In the genomic region with DNA sequence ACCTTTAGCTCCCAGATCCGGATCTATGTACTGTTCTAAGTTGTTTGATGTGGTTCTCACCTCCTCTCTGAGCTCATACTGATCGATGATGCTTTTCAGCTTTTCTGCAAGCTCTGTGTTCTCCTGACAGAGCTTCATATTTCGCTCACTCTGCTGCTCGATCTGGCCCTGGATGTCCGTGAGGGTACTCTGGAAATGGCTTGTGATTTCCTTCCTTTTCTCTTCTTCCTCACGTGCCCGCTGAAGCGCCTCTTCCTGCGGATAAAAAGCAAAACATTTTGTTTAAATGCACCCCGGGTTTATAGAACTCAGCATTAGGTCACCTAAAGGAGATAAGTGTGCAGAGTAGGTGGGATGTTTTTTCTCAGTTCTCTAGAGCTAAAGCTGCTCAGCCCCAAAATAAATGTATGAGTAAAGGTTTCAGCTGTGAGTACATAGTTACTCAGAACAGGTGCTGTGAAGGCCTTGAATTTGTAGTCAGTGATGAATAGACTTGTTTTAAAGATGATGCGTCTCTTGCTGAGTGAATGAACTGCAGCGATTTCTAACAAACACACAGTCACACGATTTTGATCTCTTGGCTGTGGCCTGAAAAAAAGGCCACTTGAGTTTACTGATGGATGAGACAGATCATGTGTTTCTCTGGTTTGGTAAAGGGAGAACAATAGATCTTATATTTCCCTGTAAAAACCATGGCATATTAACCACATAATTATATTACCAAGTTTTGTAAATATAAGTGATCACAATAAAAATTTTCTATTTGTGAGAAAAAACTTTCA, we compare ENCODE assay signal across 8 cellular contexts. TPM values are rescaled to one million over a fixed set of nuclear protein-coding genes. Genes with fewer than 3 reads are reported as not detected.
DNase-seq lines count a peak whose midpoint lies in the region; ATAC-seq and TF ChIP-seq lines count a peak whose summit lies in the region.

No MANE protein-coding gene starts in this region.

- no peaks in the 10 kb centered on the region for H3K27me3 Mint-ChIP-seq in activated T-helper 17 cell treated with anti-CD3 and anti-CD28 coated beads, Interleukin-2, amount 50 U/mL, for 72 hours

- ATAC-seq in GM21381 (IDR thresholded peaks at IDR 0.05; ENCODE audit: unreplicated experiment), result peak; percentile 76
- peak; percentile 97 for ATAC-seq in activated T-helper 17 cell treated with anti-CD3 and anti-CD28 coated beads, Interleukin-2, amount 50 U/mL, for 72 hours (replicated peaks)
- ATAC-seq in right cardiac atrium, result no peak

- H3K9me3 Mint-ChIP-seq in activated T-helper 17 cell treated with anti-CD3 and anti-CD28 coated beads, Interleukin-2, amount 50 U/mL, for 72 hours, result peaks cover 4% of the 10 kb centered on the region

- no peaks in the 10 kb centered on the region for H3K9me3 ChIP-seq in right cardiac atrium (ENCODE audit: control insufficient read depth, low read length)

- 69% methylated on average over 13 of the region's 13 CpGs for WGBS in right cardiac atrium

- peaks cover 29% of the 10 kb centered on the region for H3K4me1 Mint-ChIP-seq in activated T-helper 17 cell treated with anti-CD3 and anti-CD28 coated beads, Interleukin-2, amount 50 U/mL, for 72 hours

- peak overlapping the region; percentile 96 for H3K27ac Mint-ChIP-seq in activated T-helper 17 cell treated with anti-CD3 and anti-CD28 coated beads, Interleukin-2, amount 50 U/mL, for 72 hours

- H3K27me3 ChIP-seq in right cardiac atrium (ENCODE audit: control insufficient read depth, insufficient read depth), result no peaks in the 10 kb centered on the region

- DNase-seq in GM10248 (ENCODE audit: extremely low spot score) (peak; percentile 46), HT1080 (ENCODE audit: low read depth) (peak; percentile 53), right cardiac atrium (no peak), KG1 (lab: John Stamatoyannopoulos, UW) (no peak), SIG-M5 treated with dmso at 0.1 percent for 504 hours (lab: John Stamatoyannopoulos, UW; ENCODE audit: unreplicated experiment) (no peak)
- peak; percentile 20 for DNase-seq in stimulated activated CD4-positive, alpha-beta T cell treated with anti-CD3 and anti-CD28 coated beads, Interleukin-4, amount 100 ng/mL, for 1 hour

- H3K36me3 Mint-ChIP-seq in activated T-helper 17 cell treated with anti-CD3 and anti-CD28 coated beads, Interleukin-2, amount 50 U/mL, for 72 hours (ENCODE audit: low read depth), result no peaks in the 10 kb centered on the region

- no peak for TF ChIP-seq CTCF in GM10248 (IDR thresholded peaks at IDR 0.05; ENCODE audit: control extremely low read depth, extremely low read depth, low read depth, missing control alignments)

- intact Hi-C loops in right cardiac atrium (cut with DNase I), result no loop called here

- CTCF ChIA-PET in GM10248 (lab: Yijun Ruan, JAX), result interaction anchor here (0.9 to 2.4 kb wide), 9 partner anchors 9 to 447 kb away, joined by 3 to 16 read pairs (median 4); partner anchors contain the start of gene TXLNB

- no peaks in the 10 kb centered on the region for H3K4me1 ChIP-seq in right cardiac atrium (ENCODE audit: control insufficient read depth, insufficient read depth, low read length)

- H3K4me3 Mint-ChIP-seq in activated T-helper 17 cell treated with anti-CD3 and anti-CD28 coated beads, Interleukin-2, amount 50 U/mL, for 72 hours, result peak overlapping the region; percentile 84

- POLR2A ChIA-PET in GM10248 (lab: Yijun Ruan, JAX), result no interaction called here

- H3K4me3 ChIP-seq in right cardiac atrium (ENCODE audit: low read length), result no peak overlapping the region

- no peak overlapping the region for H3K27ac ChIP-seq in right cardiac atrium (ENCODE audit: low read length)

RNA-seq across cellular contexts. Expression of gene TXLNB, which starts 29.1 kb away (rescaled TPM):
- 0.07 and 0.40 TPM in 2 replicates for total RNA-seq in HT1080 (2014; rRNA removed; shearing (Covaris generic))
- 0.05 and 0.06 TPM in 2 replicates for polyA plus RNA-seq in HT1080 (2015; cell fraction: cytosol; rRNA removed)
- 0.24 and 0.29 TPM in 2 replicates for polyA plus RNA-seq in HT1080 (2015; cell fraction: nucleus; rRNA removed)
- total RNA-seq in activated T-helper 17 cell treated with anti-CD3 and anti-CD28 coated beads, Interleukin-2, amount 50 U/mL, for 72 hours, result under 1 TPM; 0.24 to 0.37 TPM
- 100 to 1,000 TPM in 2 of 4 donors, 10 to 100 TPM in 2; 66.0 to 136 (median 103) TPM for total RNA-seq in right cardiac atrium
- polyA plus RNA-seq in right cardiac atrium, result 48.7 TPM

Comparison
In these comparisons a context has a peak if more than half of its experiments do, and no peak if none do; other contexts are left out.
1. DNase-seq: peak in GM10248 (single experiment), HT1080 (single experiment) and stimulated activated CD4-positive, alpha-beta T cell treated with anti-CD3 and anti-CD28 coated beads, Interleukin-4, amount 100 ng/mL, for 1 hour (single experiment); none in right cardiac atrium (0 of 3), KG1 (single experiment) and SIG-M5 treated with dmso at 0.1 percent for 504 hours (single experiment).
2. ATAC-seq: peak in GM21381 (single experiment) and activated T-helper 17 cell treated with anti-CD3 and anti-CD28 coated beads, Interleukin-2, amount 50 U/mL, for 72 hours (single experiment); none in right cardiac atrium (0 of 2).
3. RNA of gene TXLNB, which starts 29.1 kb away (total RNA-seq): 66.0 to 136 TPM in right cardiac atrium; 0.07 to 0.40 TPM in HT1080 and 0.24 to 0.37 TPM in activated T-helper 17 cell treated with anti-CD3 and anti-CD28 coated beads, Interleukin-2, amount 50 U/mL, for 72 hours; every median in the first group is over 10 times any median in the second.